8 cellular contexts compared by ENCODE assay signal in genomic region chr5:36241636-36242533, GRCh38.
DNase-seq lines count a peak whose midpoint lies in the region; ATAC-seq lines count a peak whose summit lies in the region.

TSS of gene NADK2 (minus strand) at chr5:36241925. CDS start at chr5:36241798, 127 bp downstream.

- H3K9me3 ChIP-seq in BLaER1 treated with 17β-estradiol and CSF1 and Interleukin-3, amounts not matched to agents 10 nM and 100 nM (replicated peaks in 1 of 11), result no peaks in the 10 kb centered on the region; a peak in 2 of 22 replicates

- peaks cover 0 to 41% (median 21%) of the 10 kb centered on the region in 11 experiments; a peak in 8 of 22 replicates for H4K20me1 ChIP-seq in BLaER1 treated with 17β-estradiol and CSF1 and Interleukin-3, amounts not matched to agents 10 nM and 100 nM

- H3K36me3 ChIP-seq in BLaER1 treated with 17β-estradiol and CSF1 and Interleukin-3, amounts not matched to agents 10 nM and 100 nM, result peaks cover 0 to 6% (median 0%) of the 10 kb centered on the region in 11 experiments; a peak in 3 of 22 replicates

- DNase-seq in GM19240 (ENCODE audit: insufficient read length, low spot score) (peak; percentile 82), NCI-H524 treated with DMSO at 0.1 percent for 48 hours (lab: John Stamatoyannopoulos, UW) (peak; percentile 87), kidney glomerular epithelial cell (lab: John Stamatoyannopoulos, UW) (peak; percentile 95)
- peak; percentile 92 for DNase-seq in activated CD4-positive, alpha-beta T cell treated with anti-CD3 and anti-CD28 coated beads for 4 hours
- peak; percentile 74 to 83 for DNase-seq in stimulated activated CD4-positive, alpha-beta T cell treated with anti-CD3 and anti-CD28 coated beads, Interleukin-1b, Interleukin-23, amount 100 ng/mL, for 1 hour (ENCODE audit: low read depth in 2 of 2)

- peak within 1 kb of the TSS; percentile 80 to 98 (median 90) for H3K4me2 ChIP-seq in BLaER1 treated with 17β-estradiol and CSF1 and Interleukin-3, amounts not matched to agents 10 nM and 100 nM

- peak within 1 kb of the TSS; percentile 78 to 99 (median 98) for H3K27ac ChIP-seq in BLaER1 treated with 17β-estradiol and CSF1 and Interleukin-3, amounts not matched to agents 10 nM and 100 nM
- H3K27ac ChIP-seq in cingulate gyrus (ENCODE audit: low read depth, low read length), result peak within 1 kb of the TSS; percentile 94

- peak; percentile 85 for ATAC-seq in HG03460 (IDR thresholded peaks at IDR 0.05; ENCODE audit: unreplicated experiment)

- H3K4me1 ChIP-seq in BLaER1 treated with 17β-estradiol and CSF1 and Interleukin-3, amounts not matched to agents 10 nM and 100 nM, result peaks cover 43 to 49% (median 46%) of the 10 kb centered on the region in 10 experiments

- H3K27me3 ChIP-seq in BLaER1 treated with 17β-estradiol and CSF1 and Interleukin-3, amounts not matched to agents 10 nM and 100 nM, result no peaks in the 10 kb centered on the region

- peak within 1 kb of the TSS; percentile 89 to 100 (median 97) for H3K9ac ChIP-seq in BLaER1 treated with 17β-estradiol and CSF1 and Interleukin-3, amounts not matched to agents 10 nM and 100 nM

- H3K4me3 ChIP-seq in BLaER1 treated with 17β-estradiol and CSF1 and Interleukin-3, amounts not matched to agents 10 nM and 100 nM, result peak within 1 kb of the TSS; percentile 76 to 93 (median 89)

Comparison
In these comparisons a context has a peak if more than half of its experiments do, and no peak if none do; other contexts are left out.
1. Peak in every context shown above with its lines: DNase-seq, ATAC-seq, H3K4me3 ChIP-seq and H3K27ac ChIP-seq.